1 cellular context compared by ENCODE assay signal in genomic region chr12:57010627-57011224, GRCh38.
TF ChIP-seq lines count a peak whose summit lies in the region.

No MANE protein-coding gene starts in this region.

TF ChIP-seq in GM23338, 12 proteins besides CTCF, POLR2A, EP300 and RAD21:
- TF ChIP-seq, protein P1, sequence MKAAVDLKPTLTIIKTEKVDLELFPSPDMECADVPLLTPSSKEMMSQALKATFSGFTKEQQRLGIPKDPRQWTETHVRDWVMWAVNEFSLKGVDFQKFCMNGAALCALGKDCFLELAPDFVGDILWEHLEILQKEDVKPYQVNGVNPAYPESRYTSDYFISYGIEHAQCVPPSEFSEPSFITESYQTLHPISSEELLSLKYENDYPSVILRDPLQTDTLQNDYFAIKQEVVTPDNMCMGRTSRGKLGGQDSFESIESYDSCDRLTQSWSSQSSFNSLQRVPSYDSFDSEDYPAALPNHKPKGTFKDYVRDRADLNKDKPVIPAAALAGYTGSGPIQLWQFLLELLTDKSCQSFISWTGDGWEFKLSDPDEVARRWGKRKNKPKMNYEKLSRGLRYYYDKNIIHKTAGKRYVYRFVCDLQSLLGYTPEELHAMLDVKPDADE (IDR thresholded peaks at IDR 0.05) = no peak
- TF ChIP-seq CREB1 (CRISPR knock-in tag; IDR thresholded peaks at IDR 0.05; ENCODE audit: low read depth) (no peak), EZH2 (IDR thresholded peaks at IDR 0.05; ENCODE audit: low read depth, unreplicated experiment) (no peak), ZNF331 (CRISPR knock-in tag; IDR thresholded peaks at IDR 0.05; ENCODE audit: low read depth) (no peak), ZNF114 (CRISPR knock-in tag; IDR thresholded peaks at IDR 0.05) (no peak), STAT1 (IDR thresholded peaks at IDR 0.05; ENCODE audit: unreplicated experiment) (no peak), POLR2AphosphoS5 (IDR thresholded peaks at IDR 0.05; ENCODE audit: low read depth) (no peak), JUNB (IDR thresholded peaks at IDR 0.05; ENCODE audit: unreplicated experiment) (no peak), NANOG (IDR thresholded peaks at IDR 0.05; ENCODE audit: borderline replicate concordance) (no peak), EZH2phosphoT487 (IDR thresholded peaks at IDR 0.05; ENCODE audit: unreplicated experiment) (no peak)
- TF ChIP-seq, protein P2, sequence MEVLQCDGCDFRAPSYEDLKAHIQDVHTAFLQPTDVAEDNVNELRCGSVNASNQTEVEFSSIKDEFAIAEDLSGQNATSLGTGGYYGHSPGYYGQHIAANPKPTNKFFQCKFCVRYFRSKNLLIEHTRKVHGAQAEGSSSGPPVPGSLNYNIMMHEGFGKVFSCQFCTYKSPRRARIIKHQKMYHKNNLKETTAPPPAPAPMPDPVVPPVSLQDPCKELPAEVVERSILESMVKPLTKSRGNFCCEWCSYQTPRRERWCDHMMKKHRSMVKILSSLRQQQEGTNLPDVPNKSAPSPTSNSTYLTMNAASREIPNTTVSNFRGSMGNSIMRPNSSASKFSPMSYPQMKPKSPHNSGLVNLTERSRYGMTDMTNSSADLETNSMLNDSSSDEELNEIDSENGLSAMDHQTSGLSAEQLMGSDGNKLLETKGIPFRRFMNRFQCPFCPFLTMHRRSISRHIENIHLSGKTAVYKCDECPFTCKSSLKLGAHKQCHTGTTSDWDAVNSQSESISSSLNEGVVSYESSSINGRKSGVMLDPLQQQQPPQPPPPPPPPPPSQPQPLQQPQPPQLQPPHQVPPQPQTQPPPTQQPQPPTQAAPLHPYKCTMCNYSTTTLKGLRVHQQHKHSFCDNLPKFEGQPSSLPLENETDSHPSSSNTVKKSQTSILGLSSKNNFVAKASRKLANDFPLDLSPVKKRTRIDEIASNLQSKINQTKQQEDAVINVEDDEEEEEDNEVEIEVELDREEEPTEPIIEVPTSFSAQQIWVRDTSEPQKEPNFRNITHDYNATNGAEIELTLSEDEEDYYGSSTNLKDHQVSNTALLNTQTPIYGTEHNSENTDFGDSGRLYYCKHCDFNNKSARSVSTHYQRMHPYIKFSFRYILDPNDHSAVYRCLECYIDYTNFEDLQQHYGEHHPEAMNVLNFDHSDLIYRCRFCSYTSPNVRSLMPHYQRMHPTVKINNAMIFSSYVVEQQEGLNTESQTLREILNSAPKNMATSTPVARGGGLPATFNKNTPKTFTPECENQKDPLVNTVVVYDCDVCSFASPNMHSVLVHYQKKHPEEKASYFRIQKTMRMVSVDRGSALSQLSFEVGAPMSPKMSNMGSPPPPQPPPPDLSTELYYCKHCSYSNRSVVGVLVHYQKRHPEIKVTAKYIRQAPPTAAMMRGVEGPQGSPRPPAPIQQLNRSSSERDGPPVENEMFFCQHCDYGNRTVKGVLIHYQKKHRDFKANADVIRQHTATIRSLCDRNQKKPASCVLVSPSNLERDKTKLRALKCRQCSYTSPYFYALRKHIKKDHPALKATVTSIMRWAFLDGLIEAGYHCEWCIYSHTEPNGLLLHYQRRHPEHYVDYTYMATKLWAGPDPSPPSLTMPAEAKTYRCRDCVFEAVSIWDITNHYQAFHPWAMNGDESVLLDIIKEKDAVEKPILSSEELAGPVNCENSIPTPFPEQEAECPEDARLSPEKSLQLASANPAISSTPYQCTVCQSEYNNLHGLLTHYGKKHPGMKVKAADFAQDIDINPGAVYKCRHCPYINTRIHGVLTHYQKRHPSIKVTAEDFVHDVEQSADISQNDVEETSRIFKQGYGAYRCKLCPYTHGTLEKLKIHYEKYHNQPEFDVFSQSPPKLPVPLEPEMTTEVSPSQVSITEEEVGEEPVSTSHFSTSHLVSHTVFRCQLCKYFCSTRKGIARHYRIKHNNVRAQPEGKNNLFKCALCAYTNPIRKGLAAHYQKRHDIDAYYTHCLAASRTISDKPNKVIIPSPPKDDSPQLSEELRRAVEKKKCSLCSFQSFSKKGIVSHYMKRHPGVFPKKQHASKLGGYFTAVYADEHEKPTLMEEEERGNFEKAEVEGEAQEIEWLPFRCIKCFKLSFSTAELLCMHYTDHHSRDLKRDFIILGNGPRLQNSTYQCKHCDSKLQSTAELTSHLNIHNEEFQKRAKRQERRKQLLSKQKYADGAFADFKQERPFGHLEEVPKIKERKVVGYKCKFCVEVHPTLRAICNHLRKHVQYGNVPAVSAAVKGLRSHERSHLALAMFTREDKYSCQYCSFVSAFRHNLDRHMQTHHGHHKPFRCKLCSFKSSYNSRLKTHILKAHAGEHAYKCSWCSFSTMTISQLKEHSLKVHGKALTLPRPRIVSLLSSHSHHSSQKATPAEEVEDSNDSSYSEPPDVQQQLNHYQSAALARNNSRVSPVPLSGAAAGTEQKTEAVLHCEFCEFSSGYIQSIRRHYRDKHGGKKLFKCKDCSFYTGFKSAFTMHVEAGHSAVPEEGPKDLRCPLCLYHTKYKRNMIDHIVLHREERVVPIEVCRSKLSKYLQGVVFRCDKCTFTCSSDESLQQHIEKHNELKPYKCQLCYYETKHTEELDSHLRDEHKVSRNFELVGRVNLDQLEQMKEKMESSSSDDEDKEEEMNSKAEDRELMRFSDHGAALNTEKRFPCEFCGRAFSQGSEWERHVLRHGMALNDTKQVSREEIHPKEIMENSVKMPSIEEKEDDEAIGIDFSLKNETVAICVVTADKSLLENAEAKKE (CRISPR knock-in tag; IDR thresholded peaks at IDR 0.05) = no peak
- TF ChIP-seq, protein P3, sequence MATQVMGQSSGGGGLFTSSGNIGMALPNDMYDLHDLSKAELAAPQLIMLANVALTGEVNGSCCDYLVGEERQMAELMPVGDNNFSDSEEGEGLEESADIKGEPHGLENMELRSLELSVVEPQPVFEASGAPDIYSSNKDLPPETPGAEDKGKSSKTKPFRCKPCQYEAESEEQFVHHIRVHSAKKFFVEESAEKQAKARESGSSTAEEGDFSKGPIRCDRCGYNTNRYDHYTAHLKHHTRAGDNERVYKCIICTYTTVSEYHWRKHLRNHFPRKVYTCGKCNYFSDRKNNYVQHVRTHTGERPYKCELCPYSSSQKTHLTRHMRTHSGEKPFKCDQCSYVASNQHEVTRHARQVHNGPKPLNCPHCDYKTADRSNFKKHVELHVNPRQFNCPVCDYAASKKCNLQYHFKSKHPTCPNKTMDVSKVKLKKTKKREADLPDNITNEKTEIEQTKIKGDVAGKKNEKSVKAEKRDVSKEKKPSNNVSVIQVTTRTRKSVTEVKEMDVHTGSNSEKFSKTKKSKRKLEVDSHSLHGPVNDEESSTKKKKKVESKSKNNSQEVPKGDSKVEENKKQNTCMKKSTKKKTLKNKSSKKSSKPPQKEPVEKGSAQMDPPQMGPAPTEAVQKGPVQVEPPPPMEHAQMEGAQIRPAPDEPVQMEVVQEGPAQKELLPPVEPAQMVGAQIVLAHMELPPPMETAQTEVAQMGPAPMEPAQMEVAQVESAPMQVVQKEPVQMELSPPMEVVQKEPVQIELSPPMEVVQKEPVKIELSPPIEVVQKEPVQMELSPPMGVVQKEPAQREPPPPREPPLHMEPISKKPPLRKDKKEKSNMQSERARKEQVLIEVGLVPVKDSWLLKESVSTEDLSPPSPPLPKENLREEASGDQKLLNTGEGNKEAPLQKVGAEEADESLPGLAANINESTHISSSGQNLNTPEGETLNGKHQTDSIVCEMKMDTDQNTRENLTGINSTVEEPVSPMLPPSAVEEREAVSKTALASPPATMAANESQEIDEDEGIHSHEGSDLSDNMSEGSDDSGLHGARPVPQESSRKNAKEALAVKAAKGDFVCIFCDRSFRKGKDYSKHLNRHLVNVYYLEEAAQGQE (IDR thresholded peaks at IDR 0.05; ENCODE audit: unreplicated experiment) = no peak
